ENCODE assay signal across 27 cellular contexts in the genomic region with DNA sequence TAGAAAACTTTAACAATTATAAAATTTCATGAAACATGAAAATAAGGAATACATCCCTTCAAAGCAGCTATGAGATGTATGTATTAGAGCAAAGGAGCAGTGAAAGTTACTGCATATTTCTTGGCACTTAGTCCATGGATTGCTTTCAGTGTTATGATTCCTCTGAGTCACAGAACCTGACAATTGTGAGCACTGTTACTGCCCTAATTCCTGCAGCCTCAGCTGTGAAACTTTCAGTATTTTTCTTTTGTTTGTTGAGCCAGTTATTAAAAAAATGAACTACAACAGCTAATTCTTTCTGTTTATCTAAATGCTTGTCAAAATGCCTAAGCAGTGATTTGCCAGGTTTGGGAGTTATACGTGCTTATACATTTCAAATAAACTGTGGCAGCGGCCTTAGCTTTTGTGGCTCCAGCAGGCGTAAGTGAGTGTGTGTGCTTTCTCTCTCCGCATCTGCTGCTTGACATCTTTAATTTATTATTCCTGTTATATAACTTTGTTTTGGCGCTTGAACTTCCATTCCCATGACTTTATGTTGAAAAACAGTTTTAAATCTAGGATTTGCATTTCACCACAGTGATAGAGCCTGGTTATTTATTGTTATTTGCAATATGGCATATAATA.
A peak's percentile ranks its signal among the peaks of the same experiment; 100 is the strongest.
DNase-seq lines count a peak whose midpoint lies in the region; FAIRE-seq and TF ChIP-seq lines count a peak whose summit lies in the region.
"Had no signal": no experiment of that assay in that cellular context is flagged by ENCODE, and none has a peak within 500 bp of the region (broad histone marks: within the 10 kb centered on the region; RNA-seq: fewer than 3 reads in every experiment).

No MANE protein-coding gene starts in this region.

- H3K9me3 Mint-ChIP-seq in brain = peaks cover 0 to 4% (median 4%) of the 10 kb centered on the region in 5 experiments
- no peaks in the 10 kb centered on the region for H3K9me3 Mint-ChIP-seq in activated CD4-positive, alpha-beta T cell treated with anti-CD3 and anti-CD28 coated beads, Interleukin-2, amount 10 ng/mL, durations not matched to agents 7 days and 5 days
- H3K9me3 Mint-ChIP-seq in HFFc6 = no peaks in the 10 kb centered on the region
- H3K9me3 Mint-ChIP-seq in T-helper 2 cell treated with Interferon-gamma antibody and Interleukin-4, amounts not matched to agents 5 μg/mL and 100 μg/mL, for 36 hours = no peaks in the 10 kb centered on the region
- H3K9me3 Mint-ChIP-seq: naive B cell had no signal

- peaks cover 36% of the 10 kb centered on the region for H3K4me1 ChIP-seq in rectal smooth muscle tissue (ENCODE audit: control insufficient read depth, insufficient read depth, low read length)
- H3K4me1 ChIP-seq: Caco-2, upper lobe of left lung had no signal

- H3K4me3 Mint-ChIP-seq in brain (peak overlapping the region in 1 of 5 experiments; percentile 15), HFFc6 (no peak overlapping the region)
- H3K4me3 Mint-ChIP-seq in activated CD4-positive, alpha-beta T cell treated with anti-CD3 and anti-CD28 coated beads, Interleukin-2, amount 10 ng/mL, durations not matched to agents 7 days and 5 days = no peak overlapping the region
- no peak overlapping the region for H3K4me3 Mint-ChIP-seq in T-helper 2 cell treated with Interferon-gamma antibody and Interleukin-4, amounts not matched to agents 5 μg/mL and 100 μg/mL, for 36 hours
- H3K4me3 Mint-ChIP-seq: H9, naive B cell had no signal

- TF ChIP-seq CTCF in brain (conservative IDR thresholded peaks at IDR 0.05) (no peak), fibroblast of villous mesenchyme (IDR thresholded peaks at IDR 0.05; ENCODE audit: insufficient read depth, low read depth, low read length) (no peak), HFFc6 (IDR thresholded peaks at IDR 0.05) (no peak)

- peak overlapping the region in 4 of 5 experiments; percentile 58 to 85 (median 65) for H3K27ac Mint-ChIP-seq in brain
- H3K27ac Mint-ChIP-seq in activated CD4-positive, alpha-beta T cell treated with anti-CD3 and anti-CD28 coated beads, Interleukin-2, amount 10 ng/mL, durations not matched to agents 7 days and 5 days = no peak overlapping the region
- H3K27ac Mint-ChIP-seq in HFFc6 = no peak overlapping the region
- H3K27ac Mint-ChIP-seq in T-helper 2 cell treated with Interferon-gamma antibody and Interleukin-4, amounts not matched to agents 5 μg/mL and 100 μg/mL, for 36 hours = no peak overlapping the region
- H3K27ac Mint-ChIP-seq: H9 had no signal

- H3K36me3 ChIP-seq in rectal smooth muscle tissue (ENCODE audit: control insufficient read depth, insufficient read depth, low read length) = no peaks in the 10 kb centered on the region
- H3K36me3 ChIP-seq: upper lobe of left lung, WERI-Rb-1 had no signal

- peak; percentile 62 for DNase-seq in AG08395 (ENCODE audit: low spot score)
- peak; percentile 31 for DNase-seq in fibroblast of villous mesenchyme (ENCODE audit: low read depth)
- DNase-seq in activated CD4-positive, alpha-beta T cell treated with anti-CD3 and anti-CD28 coated beads, Interleukin-2, amount 10 ng/mL, durations not matched to agents 7 days and 5 days = no peak
- DNase-seq in urothelium cell line (ENCODE audit: low spot score) = no peak
- DNase-seq in HFFc6 = no peak
- no peak for DNase-seq in T-helper 2 cell treated with Interferon-gamma antibody and Interleukin-4, amounts not matched to agents 5 μg/mL and 100 μg/mL, for 36 hours (ENCODE audit: low spot score)
- DNase-seq: activated CD4-positive, alpha-beta T cell treated with anti-CD3 and anti-CD28 coated beads, Interleukin-2, amount 50 U/mL, for 4 hours; amygdala; Caco-2; central memory CD4-positive, alpha-beta T cell; effector CD4-positive, alpha-beta T cell; H9; Karpas-422; kidney; naive B cell; NCI-H1092; NCI-H2107; NCI-H510A; NK-92 treated with Interleukin-12 subunit alpha and Interleukin-12 subunit beta, amount 100 ng/mL, for 24 hours; SK-N-SH; stimulated activated CD4-positive, alpha-beta T cell treated with anti-CD3 and anti-CD28 coated beads, Interleukin-1b, Interleukin-23, amount 100 ng/mL, for 48 hours; stimulated activated naive CD4-positive, alpha-beta T cell; WERI-Rb-1 had no signal

- peaks cover 12% of the 10 kb centered on the region for H3K27me3 Mint-ChIP-seq in brain
- H3K27me3 Mint-ChIP-seq in activated CD4-positive, alpha-beta T cell treated with anti-CD3 and anti-CD28 coated beads, Interleukin-2, amount 10 ng/mL, durations not matched to agents 7 days and 5 days = peaks cover 11% of the 10 kb centered on the region
- peaks cover 14% of the 10 kb centered on the region for H3K27me3 Mint-ChIP-seq in HFFc6 (ENCODE audit: insufficient read depth)
- H3K27me3 Mint-ChIP-seq in T-helper 2 cell treated with Interferon-gamma antibody and Interleukin-4, amounts not matched to agents 5 μg/mL and 100 μg/mL, for 36 hours (ENCODE audit: low read depth) = peaks cover 4% of the 10 kb centered on the region

- H3K36me3 Mint-ChIP-seq in brain (no peaks in the 10 kb centered on the region), HFFc6 (ENCODE audit: low read depth) (no peaks in the 10 kb centered on the region)
- no peaks in the 10 kb centered on the region for H3K36me3 Mint-ChIP-seq in activated CD4-positive, alpha-beta T cell treated with anti-CD3 and anti-CD28 coated beads, Interleukin-2, amount 10 ng/mL, durations not matched to agents 7 days and 5 days (ENCODE audit: low read depth)
- H3K36me3 Mint-ChIP-seq in T-helper 2 cell treated with Interferon-gamma antibody and Interleukin-4, amounts not matched to agents 5 μg/mL and 100 μg/mL, for 36 hours (ENCODE audit: low read depth) = no peaks in the 10 kb centered on the region
- H3K36me3 Mint-ChIP-seq: naive B cell had no signal

- H3K27ac ChIP-seq in rectal smooth muscle tissue (ENCODE audit: low read depth, low read length) = peak overlapping the region; percentile 87
- H3K27ac ChIP-seq: hepatocyte, upper lobe of left lung, WERI-Rb-1 had no signal

- no peak overlapping the region for H3K9ac ChIP-seq in rectal smooth muscle tissue (ENCODE audit: low read length)
- H3K9ac ChIP-seq: SK-N-SH had no signal

- POLR2A ChIA-PET in activated CD4-positive, alpha-beta T cell treated with anti-CD3 and anti-CD28 coated beads, Interleukin-2, amount 10 ng/mL, durations not matched to agents 7 days and 5 days (lab: Charles Lee) = no interaction called here

- H3K27me3 ChIP-seq in rectal smooth muscle tissue (ENCODE audit: control insufficient read depth, insufficient read depth, low read length) = no peaks in the 10 kb centered on the region
- H3K27me3 ChIP-seq: hepatocyte, upper lobe of left lung had no signal

- FAIRE-seq in urothelium cell line (lab: Jason Lieb, UNC) = no peak
- FAIRE-seq: kidney had no signal

- H3K4me1 Mint-ChIP-seq in brain = peaks cover 26% of the 10 kb centered on the region
- no peaks in the 10 kb centered on the region for H3K4me1 Mint-ChIP-seq in activated CD4-positive, alpha-beta T cell treated with anti-CD3 and anti-CD28 coated beads, Interleukin-2, amount 10 ng/mL, durations not matched to agents 7 days and 5 days
- no peaks in the 10 kb centered on the region; the same call in 1 of the 2 replicates for H3K4me1 Mint-ChIP-seq in HFFc6 (ENCODE audit: low read depth)
- H3K4me1 Mint-ChIP-seq in T-helper 2 cell treated with Interferon-gamma antibody and Interleukin-4, amounts not matched to agents 5 μg/mL and 100 μg/mL, for 36 hours (ENCODE audit: low read depth) = no peaks in the 10 kb centered on the region
- H3K4me1 Mint-ChIP-seq: H9, naive B cell had no signal

- H3K4me3 ChIP-seq in fibroblast of villous mesenchyme (ENCODE audit: low read depth, low read length) (no peak overlapping the region), rectal smooth muscle tissue (ENCODE audit: low read length) (peak overlapping the region; percentile 20)
- H3K4me3 ChIP-seq: hepatocyte, upper lobe of left lung had no signal

- CTCF ChIA-PET in activated CD4-positive, alpha-beta T cell treated with anti-CD3 and anti-CD28 coated beads, Interleukin-2, amount 10 ng/mL, durations not matched to agents 7 days and 5 days (lab: Charles Lee) = interaction anchor here (0.6 kb wide), 1 partner anchor 494 kb away, joined by 3 read pairs; no protein-coding TSS in a partner anchor

Comparison
In these comparisons a context has a peak if more than half of its experiments do, and no peak if none do; other contexts are left out.
1. DNase-seq: peak in AG08395 (single experiment) and fibroblast of villous mesenchyme (single experiment); none in activated CD4-positive, alpha-beta T cell treated with anti-CD3 and anti-CD28 coated beads, Interleukin-2, amount 10 ng/mL, durations not matched to agents 7 days and 5 days (single experiment), urothelium cell line (single experiment), HFFc6 (single experiment) and T-helper 2 cell treated with Interferon-gamma antibody and Interleukin-4, amounts not matched to agents 5 μg/mL and 100 μg/mL, for 36 hours (single experiment).
2. H3K27ac Mint-ChIP-seq: peak in brain (4 of 5); none in activated CD4-positive, alpha-beta T cell treated with anti-CD3 and anti-CD28 coated beads, Interleukin-2, amount 10 ng/mL, durations not matched to agents 7 days and 5 days (single experiment), HFFc6 (single experiment) and T-helper 2 cell treated with Interferon-gamma antibody and Interleukin-4, amounts not matched to agents 5 μg/mL and 100 μg/mL, for 36 hours (single experiment).